In genomic region chr20:20237093-20237959, GRCh38 we compare ENCODE assay signal across 8 cellular contexts.
A peak's percentile ranks its signal among the peaks of the same experiment; 100 is the strongest.
DNase-seq lines count a peak whose midpoint lies in the region; ATAC-seq, FAIRE-seq and TF ChIP-seq lines count a peak whose summit lies in the region.

No MANE protein-coding gene starts in this region.

- no peak overlapping the region for H2BK20ac ChIP-seq in H1 (ENCODE audit: low read length)

- H2BK120ac ChIP-seq in H1 (replicated peaks; ENCODE audit: low read depth, low read length) (no peak overlapping the region), mesendoderm (ENCODE audit: low read depth, low read length) (no peak overlapping the region)

- H3K18ac ChIP-seq in H1 (ENCODE audit: extremely low read depth, low read length) (no peak overlapping the region), mesendoderm (ENCODE audit: low read length) (no peak overlapping the region)

- H3K14ac ChIP-seq in H1 (ENCODE audit: insufficient read length), result no peak overlapping the region

- peaks cover 0 to 3% (median 0%) of the 10 kb centered on the region in 8 donors for H3K9me3 Mint-ChIP-seq in CD4-positive, alpha-beta memory T cell

- no peak overlapping the region for H3K27ac ChIP-seq in CD4-positive, alpha-beta memory T cell (ENCODE audit: low read depth, low read length)
- H3K27ac ChIP-seq in H1 (ENCODE audit: low read depth, low read length) (no peak overlapping the region), mesendoderm (ENCODE audit: low read depth, low read length) (no peak overlapping the region), uterus (no peak overlapping the region)

- TF ChIP-seq RAD21 in H1 (IDR thresholded peaks at IDR 0.05 in 1 of 2, conservative IDR thresholded peaks at IDR 0.05 in 1 of 2; ENCODE audit: low read depth in 2 of 2, low read length in 2 of 2), result peak; percentile 76 to 82

- TF ChIP-seq EP300 in H1 (IDR thresholded peaks at IDR 0.05; ENCODE audit: borderline replicate concordance in 1 of 2, low read depth in 2 of 2, low read length in 2 of 2), result no peak

- no peaks in the 10 kb centered on the region for H3K36me3 Mint-ChIP-seq in CD4-positive, alpha-beta memory T cell

- intact Hi-C loops in CD4-positive, alpha-beta memory T cell (cut with micrococcal nuclease), result no loop called here
- intact Hi-C loops in uterus (cut with DNase I; ENCODE audit: low total_unique reads), result no loop called here

- H3K4me3 ChIP-seq in CD4-positive, alpha-beta memory T cell (ENCODE audit: low read length in 2 of 2), result no peak overlapping the region
- no peak overlapping the region for H3K4me3 ChIP-seq in H1 (ENCODE audit: extremely low read depth in 1 of 4, insufficient read depth in 2 of 4, low read depth in 3 of 4, low read length in 4 of 4)
- no peak overlapping the region for H3K4me3 ChIP-seq in mesendoderm (ENCODE audit: low read length)
- H3K4me3 ChIP-seq in uterus, result no peak overlapping the region

- no peaks in the 10 kb centered on the region for H3K9me3 ChIP-seq in CD4-positive, alpha-beta memory T cell (ENCODE audit: control insufficient read depth in 1 of 2, low read length in 2 of 2)
- no peaks in the 10 kb centered on the region for H3K9me3 ChIP-seq in H1 (ENCODE audit: insufficient read depth in 2 of 2, low read depth in 1 of 2, low read length in 1 of 2)
- no peaks in the 10 kb centered on the region for H3K9me3 ChIP-seq in uterus

- ATAC-seq in GM18868 (IDR thresholded peaks at IDR 0.05; ENCODE audit: unreplicated experiment), result peak; percentile 73
- no peak for ATAC-seq in HG02763 (IDR thresholded peaks at IDR 0.05; ENCODE audit: unreplicated experiment)

- peaks cover 0 to 2% of the 10 kb centered on the region in 2 experiments for H4K20me1 ChIP-seq in H1 (replicated peaks in 1 of 2; ENCODE audit: control insufficient read depth in 1 of 2, insufficient read depth in 2 of 2, low read length in 2 of 2)

- H3K23me2 ChIP-seq in H1 (ENCODE audit: low read depth, low read length), result no peaks in the 10 kb centered on the region

- H2BK5ac ChIP-seq in H1 (ENCODE audit: low read depth, low read length), result no peak overlapping the region
- H2BK5ac ChIP-seq in mesendoderm (ENCODE audit: low read length), result no peak overlapping the region

- POLR2A ChIA-PET in CD4-positive, alpha-beta memory T cell (lab: Charles Lee; ENCODE audit: partially characterized antibody), result no interaction called here
- POLR2A ChIA-PET in H1 (lab: Charles Lee; ENCODE audit: partially characterized antibody), result interaction anchor here (0.9 kb wide), 1 partner anchor 19 kb away, joined by 3 read pairs; no protein-coding TSS in a partner anchor

- H3K56ac ChIP-seq in H1 (replicated peaks; ENCODE audit: insufficient read length, low read depth, low read length) (no peak overlapping the region), mesendoderm (ENCODE audit: low read length) (no peak overlapping the region)

- peak overlapping the region; percentile 98 for H2AFZ ChIP-seq in H1 (ENCODE audit: low read length)

- TF ChIP-seq POLR2A in H1 (IDR thresholded peaks at IDR 0.05; ENCODE audit: control extremely low read depth in 1 of 2, low read depth in 2 of 2, low read length in 2 of 2) (no peak), uterus (IDR thresholded peaks at IDR 0.05) (no peak)

- no peaks in the 10 kb centered on the region for H3K36me3 ChIP-seq in CD4-positive, alpha-beta memory T cell (ENCODE audit: insufficient read depth, low read length)
- H3K36me3 ChIP-seq in H1 (ENCODE audit: control insufficient read depth in 2 of 4, insufficient read depth in 4 of 4, low read length in 3 of 4), result no peaks in the 10 kb centered on the region
- no peaks in the 10 kb centered on the region for H3K36me3 ChIP-seq in mesendoderm (ENCODE audit: control insufficient read depth, insufficient read depth, low read length)
- no peaks in the 10 kb centered on the region for H3K36me3 ChIP-seq in uterus

- H3K27ac Mint-ChIP-seq in CD4-positive, alpha-beta memory T cell, result no peak overlapping the region

- no peaks in the 10 kb centered on the region for H3K4me1 ChIP-seq in CD4-positive, alpha-beta memory T cell (ENCODE audit: insufficient read depth, low read length)
- H3K4me1 ChIP-seq in H1 (replicated peaks in 1 of 4; ENCODE audit: control insufficient read depth in 3 of 4, insufficient read depth in 4 of 4, low read length in 3 of 4) (no peaks in the 10 kb centered on the region), mesendoderm (ENCODE audit: control insufficient read depth, low read depth, low read length) (no peaks in the 10 kb centered on the region), uterus (no peaks in the 10 kb centered on the region)

- no peaks in the 10 kb centered on the region for H3K79me1 ChIP-seq in H1 (ENCODE audit: low read depth, low read length)
- H3K79me1 ChIP-seq in mesendoderm (ENCODE audit: low read length), result no peaks in the 10 kb centered on the region

- H3K4me1 Mint-ChIP-seq in CD4-positive, alpha-beta memory T cell, result peaks cover 0 to 3% (median 1%) of the 10 kb centered on the region in 4 donors

- H3K23ac ChIP-seq in H1 (ENCODE audit: insufficient read length) (no peak overlapping the region), mesendoderm (ENCODE audit: low read length) (no peak overlapping the region)

- CTCF ChIA-PET in CD4-positive, alpha-beta memory T cell (lab: Charles Lee; ENCODE audit: partially characterized antibody), result interaction anchor here (0.8 to 1.6 kb wide), 2 partner anchors 8 to 10 kb away, joined by 3 to 4 read pairs; no protein-coding TSS in a partner anchor
- CTCF ChIA-PET in H1 (lab: Charles Lee; ENCODE audit: partially characterized antibody), result interaction anchor here (0.9 to 5.0 kb wide), 46 partner anchors 8 to 1263 kb away, joined by 3 to 88 read pairs (median 5); no protein-coding TSS in a partner anchor

- no peak overlapping the region for H2BK12ac ChIP-seq in H1 (ENCODE audit: low read depth, low read length)

- H4K5ac ChIP-seq in H1 (ENCODE audit: insufficient read length, low read depth, low read length) (no peak overlapping the region), mesendoderm (ENCODE audit: low read length) (no peak overlapping the region)

- H3K4me2 ChIP-seq in H1 (ENCODE audit: insufficient read depth in 1 of 2, low read depth in 2 of 2, low read length in 2 of 2) (no peak overlapping the region), mesendoderm (ENCODE audit: low read length) (no peak overlapping the region)

- FAIRE-seq in HTR-8/SVneo (lab: Jason Lieb, UNC) (no peak), H1 (lab: Jason Lieb, UNC) (peak; percentile 90)

- H3K4me3 Mint-ChIP-seq in CD4-positive, alpha-beta memory T cell, result no peak overlapping the region

- H3K79me2 ChIP-seq in H1 (ENCODE audit: control insufficient read depth in 1 of 2, insufficient read depth in 2 of 2, low read length in 2 of 2), result no peaks in the 10 kb centered on the region
- H3K79me2 ChIP-seq in mesendoderm (ENCODE audit: control insufficient read depth, insufficient read depth, low read length), result no peaks in the 10 kb centered on the region

- no peaks in the 10 kb centered on the region for H3K27me3 ChIP-seq in CD4-positive, alpha-beta memory T cell (ENCODE audit: insufficient read depth, low read length)
- H3K27me3 ChIP-seq in H1 (replicated peaks in 1 of 4; ENCODE audit: control insufficient read depth in 3 of 4, extremely low read depth in 1 of 4, insufficient read depth in 3 of 4, low read length in 3 of 4), result no peaks in the 10 kb centered on the region; a peak in 1 of 7 replicates
- H3K27me3 ChIP-seq in mesendoderm (ENCODE audit: insufficient read depth, low read length, poor library complexity), result no peaks in the 10 kb centered on the region
- no peaks in the 10 kb centered on the region for H3K27me3 ChIP-seq in uterus

- no peak overlapping the region for H3K4ac ChIP-seq in H1 (replicated peaks; ENCODE audit: insufficient read length, low read depth, low read length)
- H3K4ac ChIP-seq in mesendoderm (ENCODE audit: low read depth, low read length), result no peak overlapping the region

- H4K91ac ChIP-seq in H1 (replicated peaks; ENCODE audit: insufficient read length, low read length), result no peak overlapping the region

- peak in 3 of 5 donors; percentile 7 to 16 (median 7) for DNase-seq in CD4-positive, alpha-beta memory T cell
- DNase-seq in HTR-8/SVneo (ENCODE audit: insufficient read length, low spot score) (peak; percentile 54), SK-N-DZ (ENCODE audit: low spot score) (peak; percentile 64), H1 (ENCODE audit: low read depth in 1 of 2, low spot score in 2 of 2) (peak in 1 of 2 experiments; percentile 65), mesendoderm (peak; percentile 62), uterus (no peak)

- H4K8ac ChIP-seq in H1 (ENCODE audit: extremely low read depth, insufficient read depth, low read length) (peak overlapping the region; percentile 39; the same call in 1 of the 2 replicates), mesendoderm (ENCODE audit: low read depth, low read length) (no peak overlapping the region)

- H2AK5ac ChIP-seq in H1 (ENCODE audit: low read depth, low read length), result no peak overlapping the region
- no peak overlapping the region for H2AK5ac ChIP-seq in mesendoderm (ENCODE audit: low read length)

- H3K9ac ChIP-seq in H1 (replicated peaks in 1 of 4; ENCODE audit: extremely low read depth in 1 of 4, low read depth in 3 of 4, low read length in 3 of 4) (no peak overlapping the region), mesendoderm (ENCODE audit: low read length) (no peak overlapping the region)

- H3K27me3 Mint-ChIP-seq in CD4-positive, alpha-beta memory T cell, result peaks cover 0 to 7% of the 10 kb centered on the region in 2 donors

- TF ChIP-seq CTCF in H1 (IDR thresholded peaks at IDR 0.05; ENCODE audit: control extremely low read depth in 1 of 3, insufficient read depth in 1 of 3, low read depth in 1 of 3, low read length in 3 of 3) (peak; percentile 64 to 77 (median 77)), uterus (IDR thresholded peaks at IDR 0.05) (peak; percentile 25 to 49 (median 40))

- 64% methylated on average over 11 of the region's 11 CpGs; no CpG with 5 or more reads in 1 of the 2 experiments for WGBS in H1 (ENCODE audit: extremely low coverage in 1 of 2, insufficient coverage in 1 of 2, insufficient read length in 1 of 2, insufficient replicate concordance in 2 of 2, low coverage in 1 of 2, low lambda C conversion rate in 2 of 2, missing lambda C conversion rate in 1 of 2), 2 experiments
- no CpG with 5 or more reads among the region's 11 CpGs for WGBS in mesendoderm (ENCODE audit: extremely low coverage, insufficient coverage, low lambda C conversion rate)

- H2BK15ac ChIP-seq in H1 (ENCODE audit: low read length) (no peak overlapping the region), mesendoderm (replicated peaks; ENCODE audit: low read depth) (no peak overlapping the region)

TF ChIP-seq in H1, 55 proteins besides CTCF, POLR2A, EP300 and RAD21 (continues in another document):
- TF ChIP-seq CREB1 (IDR thresholded peaks at IDR 0.05) (no peak), BACH1 (IDR thresholded peaks at IDR 0.05; ENCODE audit: low read length) (no peak), BCL11A (IDR thresholded peaks at IDR 0.05; ENCODE audit: low read depth in 2 of 2, low read length in 2 of 2) (no peak), NRF1 (IDR thresholded peaks at IDR 0.05; ENCODE audit: low read depth, low read length) (no peak), EGR1 (IDR thresholded peaks at IDR 0.05; ENCODE audit: borderline replicate concordance, low read depth, low read length) (no peak), CTBP2 (IDR thresholded peaks at IDR 0.05; ENCODE audit: borderline replicate concordance, insufficient read depth, insufficient read length, low read length) (no peak), TBP (IDR thresholded peaks at IDR 0.05; ENCODE audit: low read depth, low read length) (no peak), KDM5A (IDR thresholded peaks at IDR 0.05; ENCODE audit: low read length) (no peak)

Comparison
In these comparisons a context has a peak if more than half of its experiments do, and no peak if none do; other contexts are left out.
1. DNase-seq: peak in CD4-positive, alpha-beta memory T cell (3 of 5), HTR-8/SVneo (single experiment), SK-N-DZ (single experiment) and mesendoderm (single experiment); none in uterus (0 of 2).